In the genomic region with DNA sequence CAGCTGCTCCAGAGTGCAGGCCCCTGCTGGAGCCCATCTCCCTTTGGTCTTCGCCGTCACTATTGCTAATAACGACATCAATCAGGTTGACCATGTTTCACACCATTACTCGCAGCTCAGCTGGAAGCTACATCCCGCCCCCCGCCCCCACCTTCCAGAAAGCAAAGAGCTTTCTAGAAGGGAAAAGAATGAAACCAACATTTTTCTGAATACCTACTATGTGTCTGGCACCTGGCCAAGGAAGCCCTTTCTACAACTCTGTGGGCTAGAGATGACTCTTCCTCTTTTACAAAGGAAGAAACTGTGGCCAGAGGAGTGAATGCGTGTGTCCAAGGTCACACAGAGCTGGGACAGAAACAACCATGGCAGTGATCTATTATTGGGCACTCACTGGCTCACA, we compare ENCODE assay signal across 22 cellular contexts. TPM values are rescaled to one million over a fixed set of nuclear protein-coding genes. Genes with fewer than 3 reads are reported as not detected.
"Had no signal": no experiment of that assay in that cellular context is flagged by ENCODE, and none has a peak within 500 bp of the region (broad histone marks: within the 10 kb centered on the region; RNA-seq: fewer than 3 reads in every experiment).

No MANE protein-coding gene starts in this region.

- H3K4me2 ChIP-seq: KMS-11 had no signal

- ATAC-seq: HepG2 had no signal

- H3K4me3 ChIP-seq: SJSA1, SK-N-MC had no signal

- H3K36me3 ChIP-seq: SJSA1 had no signal

- DNase-seq: IMR-90, Kasumi-1, MM.1S, NCI-H1092, NCI-H1105 treated with DMSO at 0.1 percent for 48 hours, NCI-H1417 treated with DMSO at 0.1 percent for 48 hours, NCI-H187, NCI-H2029, NCI-H2081 treated with DMSO at 0.1 percent for 48 hours, NCI-H2227 treated with DMSO at 0.1 percent for 48 hours, NCI-H446, NCI-H510A, NCI-H524 treated with DMSO at 0.1 percent for 48 hours, NCI-H69, NCI-H774, Right ventricle myocardium superior, RPMI8226, SIG-M5 had no signal

- H3K9ac ChIP-seq: KMS-11 had no signal

- H3K27ac ChIP-seq: KMS-11, SJSA1, SK-N-MC had no signal

RNA-seq across cellular contexts. Expression of gene NKAIN1, which starts 5.4 kb away (rescaled TPM):
- total RNA-seq: Right ventricle myocardium superior had no signal
